In the genomic region with DNA sequence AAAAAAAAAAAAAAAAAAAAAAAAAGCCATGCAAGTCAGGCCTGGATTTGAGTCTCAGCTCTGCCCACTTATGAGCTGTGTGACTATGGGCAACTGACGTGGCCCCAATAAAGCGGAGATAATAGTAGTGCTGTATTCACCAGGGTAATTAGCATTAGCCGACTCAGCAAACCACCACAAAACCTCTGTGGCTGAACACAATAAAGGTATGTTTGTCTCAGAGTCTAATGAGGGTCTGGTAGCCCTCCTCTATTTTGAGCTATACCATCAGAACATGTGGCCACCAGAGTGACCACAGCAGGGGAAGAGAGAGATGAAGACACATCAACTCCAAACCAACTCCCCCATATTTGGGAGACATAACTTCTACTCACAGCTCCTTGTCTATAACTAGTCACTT, we compare ENCODE assay signal across 20 cellular contexts. TPM values are rescaled to one million over a fixed set of nuclear protein-coding genes. Genes with fewer than 3 reads are reported as not detected.
DNase-seq lines count a peak whose midpoint lies in the region; ATAC-seq, FAIRE-seq and TF ChIP-seq lines count a peak whose summit lies in the region.
"Had no signal": no experiment of that assay in that cellular context is flagged by ENCODE, and none has a peak within 500 bp of the region (broad histone marks: within the 10 kb centered on the region; RNA-seq: fewer than 3 reads in every experiment).

No MANE protein-coding gene starts in this region.

- TF ChIP-seq CTCF in HepG2 (CRISPR knock-in tag; IDR thresholded peaks at IDR 0.05) (no peak), right lobe of liver (IDR thresholded peaks at IDR 0.05) (no peak)

- no peak overlapping the region for H3K9ac ChIP-seq in HepG2 (ENCODE audit: insufficient read depth, low read depth, low read length)
- H3K9ac ChIP-seq: GM23248 had no signal

- POLR2A ChIA-PET in HepG2 (lab: Yijun Ruan, JAX) = interaction anchor here (0.6 to 2.3 kb wide), 2 partner anchors 16 to 58 kb away, joined by 3 to 5 read pairs; partner anchors contain the start of genes GOLGA2 and SWI5

- H3K4me1 ChIP-seq in HepG2 (ENCODE audit: insufficient read depth, low read length) (peaks cover 21% of the 10 kb centered on the region), right lobe of liver (peaks cover 0 to 20% (median 8%) of the 10 kb centered on the region in 4 donors)
- H3K4me1 ChIP-seq: HAP-1 had no signal

- ATAC-seq in HepG2 (no peak), right lobe of liver (no peak), HG03354 (IDR thresholded peaks at IDR 0.05; ENCODE audit: poor library complexity, severe bottlenecking, unreplicated experiment) (no peak), HG03342 (IDR thresholded peaks at IDR 0.05; ENCODE audit: unreplicated experiment) (no peak)

- CTCF ChIA-PET in HepG2 (lab: Yijun Ruan, JAX; ENCODE audit: low intra/inter-chr PET ratio, low total read pairs) = no interaction called here

- TF ChIP-seq POLR2A in HepG2 (IDR thresholded peaks at IDR 0.05; ENCODE audit: insufficient read depth in 1 of 2, low read depth in 2 of 2, low read length in 2 of 2) (no peak), right lobe of liver (IDR thresholded peaks at IDR 0.05) (no peak)

- no peak overlapping the region for H2AFZ ChIP-seq in HepG2 (ENCODE audit: low read length)
- H2AFZ ChIP-seq: GM23248 had no signal

- no peak overlapping the region for H3K4me2 ChIP-seq in HepG2 (ENCODE audit: low read depth, low read length)

- no peak for TF ChIP-seq RAD21 in HepG2 (CRISPR knock-in tag; IDR thresholded peaks at IDR 0.05)

- WGBS in HepG2 (ENCODE audit: low lambda C conversion rate) = 100% methylated on average over 3 of the region's 3 CpGs
- 92% methylated on average over 2 of the region's 3 CpGs for WGBS in right lobe of liver (ENCODE audit: insufficient coverage, low coverage, low lambda C conversion rate, missing lambda C conversion rate)

- H3K36me3 ChIP-seq in HepG2 (replicated peaks in 1 of 2; ENCODE audit: control insufficient read depth in 1 of 2, insufficient read depth in 2 of 2, low read length in 2 of 2) = 0 out of 5 replicates have a peak, but pooled peaks cover 0 to 5% of the 10 kb centered on the region in 2 experiments
- no peaks in the 10 kb centered on the region for H3K36me3 ChIP-seq in right lobe of liver
- H3K36me3 ChIP-seq: SJSA1 had no signal

- no peaks in the 10 kb centered on the region; a peak in 2 of 5 replicates for H3K27me3 ChIP-seq in HepG2 (ENCODE audit: control insufficient read depth in 1 of 2, insufficient read depth in 2 of 2, low read length in 2 of 2)
- H3K27me3 ChIP-seq in right lobe of liver = no peaks in the 10 kb centered on the region
- H3K27me3 ChIP-seq: SJSA1 had no signal

- no peak for TF ChIP-seq EP300 in HepG2 (IDR thresholded peaks at IDR 0.05; ENCODE audit: low read depth in 2 of 2, low read length in 2 of 2)
- TF ChIP-seq EP300 in HepG2 (CRISPR knock-in tag; IDR thresholded peaks at IDR 0.05; ENCODE audit: borderline replicate concordance) = no peak

- H4K20me1 ChIP-seq in HepG2 (ENCODE audit: insufficient read depth, low read length) = no peaks in the 10 kb centered on the region

- in situ Hi-C loops in HepG2 (cut with HindIII; ENCODE audit: extremely low pct_ligation_motif_present, low pct_unique_long_range_greater_than_20kb) = no loop called here

- intact Hi-C loops in HepG2 (cut with micrococcal nuclease; ENCODE audit: unreplicated experiment) = no loop called here
- intact Hi-C loops in right lobe of liver (cut with DNase I) = loop anchor here (10.0 kb wide), 1 partner anchor 53 kb away; the partner anchor contains the start of gene SLC27A4 (in 2 of the 2)

- DNase-seq in HepG2 (ENCODE audit: low spot score) (no peak), right lobe of liver (no peak)
- DNase-seq: 8988T; CD4-positive, alpha-beta T cell; GM23248; HFFc6; Karpas-422; NCI-H1092; NCI-H1417 treated with DMSO at 0.1 percent for 48 hours; NCI-H1694 treated with DMSO at 0.1 percent for 48 hours; NCI-H2081; NCI-H2227 treated with DMSO at 0.1 percent for 48 hours; NCI-H526 treated with DMSO at 0.1 percent for 48 hours; Right ventricle myocardium superior; RPMI8226 had no signal

- no peaks in the 10 kb centered on the region for H3K9me3 ChIP-seq in HepG2 (ENCODE audit: low read length)
- H3K9me3 ChIP-seq in right lobe of liver = no peaks in the 10 kb centered on the region
- H3K9me3 ChIP-seq: HAP-1, SJSA1 had no signal

- no peak for FAIRE-seq in HepG2 (lab: Jason Lieb, UNC)
- FAIRE-seq: D721Med had no signal

- H3K4me3 ChIP-seq in HepG2 (replicated peaks in 1 of 3; ENCODE audit: insufficient read depth in 1 of 3, low read depth in 2 of 3, low read length in 3 of 3) = no peak overlapping the region
- no peak overlapping the region for H3K4me3 ChIP-seq in right lobe of liver
- H3K4me3 ChIP-seq: GM23248, HAP-1, SJSA1 had no signal

- no peaks in the 10 kb centered on the region for H3K79me2 ChIP-seq in HepG2 (ENCODE audit: insufficient read depth, low read length)

- H3K27ac ChIP-seq in HepG2 (ENCODE audit: extremely low read length, insufficient read depth, low read length) (no peak overlapping the region), right lobe of liver (no peak overlapping the region)
- H3K27ac ChIP-seq: GM23248, SJSA1 had no signal

- no TSS peak for BruUV-seq in HepG2 (replicated peaks; lab: Mats Ljungman, UMichigan)

RNA-seq across cellular contexts. Expression of gene SWI5, which starts 15.9 kb away (rescaled TPM):
- total RNA-seq in HepG2 (2016; rRNA removed; fragmentation: Illumina TruSeq; extraction: Trizol) (39.2 and 46.5 TPM in 2 replicates), right lobe of liver (10 to 100 TPM; 10.8 to 17.3 (median 14.3) TPM)
- total RNA-seq in HepG2 (2016; cell fraction: cytosol; rRNA removed; fragmentation: Illumina TruSeq; extraction: Trizol; ENCODE audit: low read depth) = 10.4 and 11.6 TPM in 2 replicates
- total RNA-seq in HepG2 (2016; cell fraction: insoluble cytoplasmic fraction; rRNA removed; fragmentation: Illumina TruSeq; extraction: Trizol) = 42.5 and 47.8 TPM in 2 replicates
- total RNA-seq in HepG2 (2016; cell fraction: membrane; rRNA removed; fragmentation: Illumina TruSeq; extraction: Trizol) = 25.1 and 25.9 TPM in 2 replicates
- 15.1 and 18.1 TPM in 2 replicates for total RNA-seq in HepG2 (2016; cell fraction: nucleus; rRNA removed; fragmentation: Illumina TruSeq; extraction: Trizol)
- polyA plus RNA-seq in HepG2 (2011; rRNA removed) = 41.0 and 48.7 TPM in 2 replicates
- 45.9 and 57.9 TPM in 2 replicates for polyA plus RNA-seq in HepG2 (2011; cell fraction: cytosol; rRNA removed)
- 18.6 and 19.1 TPM in 2 replicates for polyA plus RNA-seq in HepG2 (2011; cell fraction: nucleus; rRNA removed)
- 22.3 and 22.7 TPM in 2 replicates for polyA plus RNA-seq in HepG2 (2012)
- polyA plus RNA-seq in HepG2 (2016; cell fraction: cytosol; fragmentation: Illumina TruSeq; extraction: Trizol; ENCODE audit: low read depth) = 16.0 and 21.0 TPM in 2 replicates
- polyA plus RNA-seq in HepG2 (2016; cell fraction: insoluble cytoplasmic fraction; fragmentation: Illumina TruSeq; extraction: Trizol; ENCODE audit: low read depth) = 58.7 and 61.9 TPM in 2 replicates
- 28.9 and 29.7 TPM in 2 replicates for polyA plus RNA-seq in HepG2 (2016; cell fraction: membrane; fragmentation: Illumina TruSeq; extraction: Trizol; ENCODE audit: low read depth)
- polyA plus RNA-seq in HepG2 (2016; cell fraction: nucleus; fragmentation: Illumina TruSeq; extraction: Trizol; ENCODE audit: insufficient read depth, low read depth) = 30.7 and 35.4 TPM in 2 replicates
- polyA minus RNA-seq in HepG2 (2011; rRNA and poly(A)+ RNA removed; ENCODE audit: low replicate concordance) = 15.4 and 63.7 TPM in 2 replicates
- 4.9 and 5.7 TPM in 2 replicates for polyA minus RNA-seq in HepG2 (2011; cell fraction: cytosol; rRNA and poly(A)+ RNA removed)
- 6.8 and 9.6 TPM in 2 replicates for polyA minus RNA-seq in HepG2 (2011; cell fraction: nucleus; rRNA and poly(A)+ RNA removed)

RNA-seq across cellular contexts. Expression of gene GOLGA2, which starts 16.2 kb away (rescaled TPM):
- total RNA-seq in HepG2 (2016; rRNA removed; fragmentation: Illumina TruSeq; extraction: Trizol) (35.4 and 45.8 TPM in 2 replicates), right lobe of liver (10 to 100 TPM; 25.0 to 53.0 (median 35.5) TPM)
- total RNA-seq in HepG2 (2016; cell fraction: cytosol; rRNA removed; fragmentation: Illumina TruSeq; extraction: Trizol; ENCODE audit: low read depth) = 6.4 and 8.4 TPM in 2 replicates
- total RNA-seq in HepG2 (2016; cell fraction: insoluble cytoplasmic fraction; rRNA removed; fragmentation: Illumina TruSeq; extraction: Trizol) = 31.1 and 49.9 TPM in 2 replicates
- 10.9 and 13.1 TPM in 2 replicates for total RNA-seq in HepG2 (2016; cell fraction: membrane; rRNA removed; fragmentation: Illumina TruSeq; extraction: Trizol)
- total RNA-seq in HepG2 (2016; cell fraction: nucleus; rRNA removed; fragmentation: Illumina TruSeq; extraction: Trizol) = 42.8 and 46.0 TPM in 2 replicates
- polyA plus RNA-seq in HepG2 (2011; rRNA removed) = 43.0 and 45.3 TPM in 2 replicates
- 21.2 and 23.8 TPM in 2 replicates for polyA plus RNA-seq in HepG2 (2011; cell fraction: cytosol; rRNA removed)
- polyA plus RNA-seq in HepG2 (2011; cell fraction: nucleus; rRNA removed) = 61.8 and 75.6 TPM in 2 replicates
- 38.1 and 47.2 TPM in 2 replicates for polyA plus RNA-seq in HepG2 (2012)
- 2.0 and 2.7 TPM in 2 replicates for polyA plus RNA-seq in HepG2 (2016; cell fraction: cytosol; fragmentation: Illumina TruSeq; extraction: Trizol; ENCODE audit: low read depth)
- polyA plus RNA-seq in HepG2 (2016; cell fraction: insoluble cytoplasmic fraction; fragmentation: Illumina TruSeq; extraction: Trizol; ENCODE audit: low read depth) = 30.5 and 39.7 TPM in 2 replicates
- polyA plus RNA-seq in HepG2 (2016; cell fraction: membrane; fragmentation: Illumina TruSeq; extraction: Trizol; ENCODE audit: low read depth) = 4.6 and 5.4 TPM in 2 replicates
- polyA plus RNA-seq in HepG2 (2016; cell fraction: nucleus; fragmentation: Illumina TruSeq; extraction: Trizol; ENCODE audit: insufficient read depth, low read depth) = 113 and 115 TPM in 2 replicates
- polyA minus RNA-seq in HepG2 (2011; rRNA and poly(A)+ RNA removed; ENCODE audit: low replicate concordance) = 35.4 and 37.7 TPM in 2 replicates
- 20.2 and 23.6 TPM in 2 replicates for polyA minus RNA-seq in HepG2 (2011; cell fraction: cytosol; rRNA and poly(A)+ RNA removed)
- 62.4 and 64.2 TPM in 2 replicates for polyA minus RNA-seq in HepG2 (2011; cell fraction: nucleus; rRNA and poly(A)+ RNA removed)

RNA-seq across cellular contexts. Expression of gene TRUB2, which starts 30.2 kb away (rescaled TPM):
- total RNA-seq in HepG2 (2016; rRNA removed; fragmentation: Illumina TruSeq; extraction: Trizol) = 41.2 and 57.8 TPM in 2 replicates
- 10.4 and 12.1 TPM in 2 replicates for total RNA-seq in HepG2 (2016; cell fraction: cytosol; rRNA removed; fragmentation: Illumina TruSeq; extraction: Trizol; ENCODE audit: low read depth)
- 45.4 and 61.4 TPM in 2 replicates for total RNA-seq in HepG2 (2016; cell fraction: insoluble cytoplasmic fraction; rRNA removed; fragmentation: Illumina TruSeq; extraction: Trizol)
- total RNA-seq in HepG2 (2016; cell fraction: membrane; rRNA removed; fragmentation: Illumina TruSeq; extraction: Trizol) = 14.0 and 15.7 TPM in 2 replicates
- total RNA-seq in HepG2 (2016; cell fraction: nucleus; rRNA removed; fragmentation: Illumina TruSeq; extraction: Trizol) = 16.3 and 19.3 TPM in 2 replicates
- 22.3 and 26.5 TPM in 2 replicates for polyA plus RNA-seq in HepG2 (2011; rRNA removed)
- 15.5 and 18.8 TPM in 2 replicates for polyA plus RNA-seq in HepG2 (2011; cell fraction: cytosol; rRNA removed)
- 10.4 and 11.9 TPM in 2 replicates for polyA plus RNA-seq in HepG2 (2011; cell fraction: nucleus; rRNA removed)
- polyA plus RNA-seq in HepG2 (2012) = 17.0 and 18.3 TPM in 2 replicates
- polyA plus RNA-seq in HepG2 (2016; cell fraction: cytosol; fragmentation: Illumina TruSeq; extraction: Trizol; ENCODE audit: low read depth) = 8.5 and 10.6 TPM in 2 replicates
- 47.4 and 47.7 TPM in 2 replicates for polyA plus RNA-seq in HepG2 (2016; cell fraction: insoluble cytoplasmic fraction; fragmentation: Illumina TruSeq; extraction: Trizol; ENCODE audit: low read depth)
- 9.1 and 10.5 TPM in 2 replicates for polyA plus RNA-seq in HepG2 (2016; cell fraction: membrane; fragmentation: Illumina TruSeq; extraction: Trizol; ENCODE audit: low read depth)
- 23.3 and 26.5 TPM in 2 replicates for polyA plus RNA-seq in HepG2 (2016; cell fraction: nucleus; fragmentation: Illumina TruSeq; extraction: Trizol; ENCODE audit: insufficient read depth, low read depth)
- polyA minus RNA-seq in HepG2 (2011; rRNA and poly(A)+ RNA removed; ENCODE audit: low replicate concordance) = 28.6 and 113 TPM in 2 replicates
- 18.2 and 21.4 TPM in 2 replicates for polyA minus RNA-seq in HepG2 (2011; cell fraction: cytosol; rRNA and poly(A)+ RNA removed)
- 12.0 and 13.4 TPM in 2 replicates for polyA minus RNA-seq in HepG2 (2011; cell fraction: nucleus; rRNA and poly(A)+ RNA removed)
- 10 to 100 TPM; 16.7 to 35.5 (median 24.5) TPM for total RNA-seq in right lobe of liver

RNA-seq across cellular contexts. Expression of gene COQ4, which starts 30.6 kb away (rescaled TPM):
- total RNA-seq in HepG2 (2016; rRNA removed; fragmentation: Illumina TruSeq; extraction: Trizol) (16.2 and 26.1 TPM in 2 replicates), right lobe of liver (10 to 100 TPM; 22.3 to 67.5 (median 30.3) TPM)
- total RNA-seq in HepG2 (2016; cell fraction: cytosol; rRNA removed; fragmentation: Illumina TruSeq; extraction: Trizol; ENCODE audit: low read depth) = 11.9 and 18.5 TPM in 2 replicates
- 14.1 and 27.2 TPM in 2 replicates for total RNA-seq in HepG2 (2016; cell fraction: insoluble cytoplasmic fraction; rRNA removed; fragmentation: Illumina TruSeq; extraction: Trizol)
- total RNA-seq in HepG2 (2016; cell fraction: membrane; rRNA removed; fragmentation: Illumina TruSeq; extraction: Trizol) = 20.4 and 27.0 TPM in 2 replicates
- total RNA-seq in HepG2 (2016; cell fraction: nucleus; rRNA removed; fragmentation: Illumina TruSeq; extraction: Trizol) = 19.9 and 21.8 TPM in 2 replicates
- 36.0 and 37.5 TPM in 2 replicates for polyA plus RNA-seq in HepG2 (2011; rRNA removed)
- 22.7 and 32.6 TPM in 2 replicates for polyA plus RNA-seq in HepG2 (2011; cell fraction: cytosol; rRNA removed)
- 80.9 and 82.1 TPM in 2 replicates for polyA plus RNA-seq in HepG2 (2011; cell fraction: nucleus; rRNA removed)
- polyA plus RNA-seq in HepG2 (2012) = 17.6 and 19.0 TPM in 2 replicates
- 18.0 and 23.7 TPM in 2 replicates for polyA plus RNA-seq in HepG2 (2016; cell fraction: cytosol; fragmentation: Illumina TruSeq; extraction: Trizol; ENCODE audit: low read depth)
- polyA plus RNA-seq in HepG2 (2016; cell fraction: insoluble cytoplasmic fraction; fragmentation: Illumina TruSeq; extraction: Trizol; ENCODE audit: low read depth) = 17.7 and 21.6 TPM in 2 replicates
- polyA plus RNA-seq in HepG2 (2016; cell fraction: membrane; fragmentation: Illumina TruSeq; extraction: Trizol; ENCODE audit: low read depth) = 21.8 and 28.2 TPM in 2 replicates
- 60.0 and 62.1 TPM in 2 replicates for polyA plus RNA-seq in HepG2 (2016; cell fraction: nucleus; fragmentation: Illumina TruSeq; extraction: Trizol; ENCODE audit: insufficient read depth, low read depth)
- polyA minus RNA-seq in HepG2 (2011; rRNA and poly(A)+ RNA removed; ENCODE audit: low replicate concordance) = 45.1 and 143 TPM in 2 replicates
- polyA minus RNA-seq in HepG2 (2011; cell fraction: cytosol; rRNA and poly(A)+ RNA removed) = 10.4 and 12.0 TPM in 2 replicates
- 38.2 and 49.6 TPM in 2 replicates for polyA minus RNA-seq in HepG2 (2011; cell fraction: nucleus; rRNA and poly(A)+ RNA removed)

RNA-seq across cellular contexts. Expression of gene SLC27A4, which starts 48.3 kb away (rescaled TPM):
- total RNA-seq in HepG2 (2016; rRNA removed; fragmentation: Illumina TruSeq; extraction: Trizol) (9.3 and 18.8 TPM in 2 replicates), right lobe of liver (10 to 100 TPM; 15.8 to 97.3 (median 24.1) TPM)
- total RNA-seq in HepG2 (2016; cell fraction: cytosol; rRNA removed; fragmentation: Illumina TruSeq; extraction: Trizol; ENCODE audit: low read depth) = 6.3 and 6.8 TPM in 2 replicates
- 8.9 and 19.1 TPM in 2 replicates for total RNA-seq in HepG2 (2016; cell fraction: insoluble cytoplasmic fraction; rRNA removed; fragmentation: Illumina TruSeq; extraction: Trizol)
- 17.4 and 19.4 TPM in 2 replicates for total RNA-seq in HepG2 (2016; cell fraction: membrane; rRNA removed; fragmentation: Illumina TruSeq; extraction: Trizol)
- 16.1 and 21.0 TPM in 2 replicates for total RNA-seq in HepG2 (2016; cell fraction: nucleus; rRNA removed; fragmentation: Illumina TruSeq; extraction: Trizol)
- 10.6 and 16.9 TPM in 2 replicates for polyA plus RNA-seq in HepG2 (2011; rRNA removed)
- 12.5 and 14.4 TPM in 2 replicates for polyA plus RNA-seq in HepG2 (2011; cell fraction: cytosol; rRNA removed)
- 30.1 and 31.3 TPM in 2 replicates for polyA plus RNA-seq in HepG2 (2011; cell fraction: nucleus; rRNA removed)
- polyA plus RNA-seq in HepG2 (2012) = 11.0 and 16.6 TPM in 2 replicates
- polyA plus RNA-seq in HepG2 (2016; cell fraction: cytosol; fragmentation: Illumina TruSeq; extraction: Trizol; ENCODE audit: low read depth) = 5.9 and 7.6 TPM in 2 replicates
- 10.5 and 13.4 TPM in 2 replicates for polyA plus RNA-seq in HepG2 (2016; cell fraction: insoluble cytoplasmic fraction; fragmentation: Illumina TruSeq; extraction: Trizol; ENCODE audit: low read depth)
- polyA plus RNA-seq in HepG2 (2016; cell fraction: membrane; fragmentation: Illumina TruSeq; extraction: Trizol; ENCODE audit: low read depth) = 14.0 and 17.0 TPM in 2 replicates
- polyA plus RNA-seq in HepG2 (2016; cell fraction: nucleus; fragmentation: Illumina TruSeq; extraction: Trizol; ENCODE audit: insufficient read depth, low read depth) = 30.8 and 31.8 TPM in 2 replicates
- polyA minus RNA-seq in HepG2 (2011; rRNA and poly(A)+ RNA removed; ENCODE audit: low replicate concordance) = 44.7 and 85.4 TPM in 2 replicates
- polyA minus RNA-seq in HepG2 (2011; cell fraction: cytosol; rRNA and poly(A)+ RNA removed) = 11.3 and 17.5 TPM in 2 replicates
- 9.3 and 12.4 TPM in 2 replicates for polyA minus RNA-seq in HepG2 (2011; cell fraction: nucleus; rRNA and poly(A)+ RNA removed)
